In the genomic region with DNA sequence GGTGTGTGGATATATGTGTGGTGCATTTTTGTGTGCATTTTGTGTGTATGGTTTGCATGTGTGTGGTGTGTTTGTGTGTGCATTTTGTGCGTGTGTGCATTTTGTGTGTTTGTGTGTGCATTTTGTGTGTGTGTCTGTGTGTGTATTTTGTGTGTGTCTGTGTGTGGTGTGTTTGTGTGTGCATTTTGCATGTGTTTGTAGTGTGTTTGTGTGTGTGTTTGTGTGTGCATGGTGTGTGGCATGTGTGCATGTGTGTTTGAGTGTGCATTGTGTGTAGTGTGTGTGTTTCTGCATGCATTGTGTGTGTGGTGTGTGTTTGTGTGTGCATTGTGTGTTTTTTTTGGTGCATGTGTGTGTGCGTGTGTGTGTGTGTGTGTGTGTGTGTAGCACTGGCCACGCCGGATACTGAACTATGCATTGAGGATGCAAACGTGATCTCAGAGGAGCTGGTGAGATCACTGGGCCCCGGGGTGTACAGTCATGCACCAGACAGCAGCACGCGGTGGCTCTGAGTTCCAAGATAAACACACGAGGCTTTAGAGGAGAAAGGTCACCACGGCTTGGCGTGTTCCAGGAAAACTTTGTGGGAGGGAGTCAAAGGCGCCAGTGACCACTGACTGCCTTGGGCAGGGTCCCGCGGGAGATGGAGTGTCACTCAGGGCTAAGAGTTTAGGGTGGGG, we compare ENCODE assay signal across 1 cellular context.
TF ChIP-seq lines count a peak whose summit lies in the region.

No MANE protein-coding gene starts in this region.

TF ChIP-seq in HepG2, 621 proteins besides CTCF, POLR2A, EP300 and RAD21 (continued from another document and continues in another):
- TF ChIP-seq, protein P1, sequence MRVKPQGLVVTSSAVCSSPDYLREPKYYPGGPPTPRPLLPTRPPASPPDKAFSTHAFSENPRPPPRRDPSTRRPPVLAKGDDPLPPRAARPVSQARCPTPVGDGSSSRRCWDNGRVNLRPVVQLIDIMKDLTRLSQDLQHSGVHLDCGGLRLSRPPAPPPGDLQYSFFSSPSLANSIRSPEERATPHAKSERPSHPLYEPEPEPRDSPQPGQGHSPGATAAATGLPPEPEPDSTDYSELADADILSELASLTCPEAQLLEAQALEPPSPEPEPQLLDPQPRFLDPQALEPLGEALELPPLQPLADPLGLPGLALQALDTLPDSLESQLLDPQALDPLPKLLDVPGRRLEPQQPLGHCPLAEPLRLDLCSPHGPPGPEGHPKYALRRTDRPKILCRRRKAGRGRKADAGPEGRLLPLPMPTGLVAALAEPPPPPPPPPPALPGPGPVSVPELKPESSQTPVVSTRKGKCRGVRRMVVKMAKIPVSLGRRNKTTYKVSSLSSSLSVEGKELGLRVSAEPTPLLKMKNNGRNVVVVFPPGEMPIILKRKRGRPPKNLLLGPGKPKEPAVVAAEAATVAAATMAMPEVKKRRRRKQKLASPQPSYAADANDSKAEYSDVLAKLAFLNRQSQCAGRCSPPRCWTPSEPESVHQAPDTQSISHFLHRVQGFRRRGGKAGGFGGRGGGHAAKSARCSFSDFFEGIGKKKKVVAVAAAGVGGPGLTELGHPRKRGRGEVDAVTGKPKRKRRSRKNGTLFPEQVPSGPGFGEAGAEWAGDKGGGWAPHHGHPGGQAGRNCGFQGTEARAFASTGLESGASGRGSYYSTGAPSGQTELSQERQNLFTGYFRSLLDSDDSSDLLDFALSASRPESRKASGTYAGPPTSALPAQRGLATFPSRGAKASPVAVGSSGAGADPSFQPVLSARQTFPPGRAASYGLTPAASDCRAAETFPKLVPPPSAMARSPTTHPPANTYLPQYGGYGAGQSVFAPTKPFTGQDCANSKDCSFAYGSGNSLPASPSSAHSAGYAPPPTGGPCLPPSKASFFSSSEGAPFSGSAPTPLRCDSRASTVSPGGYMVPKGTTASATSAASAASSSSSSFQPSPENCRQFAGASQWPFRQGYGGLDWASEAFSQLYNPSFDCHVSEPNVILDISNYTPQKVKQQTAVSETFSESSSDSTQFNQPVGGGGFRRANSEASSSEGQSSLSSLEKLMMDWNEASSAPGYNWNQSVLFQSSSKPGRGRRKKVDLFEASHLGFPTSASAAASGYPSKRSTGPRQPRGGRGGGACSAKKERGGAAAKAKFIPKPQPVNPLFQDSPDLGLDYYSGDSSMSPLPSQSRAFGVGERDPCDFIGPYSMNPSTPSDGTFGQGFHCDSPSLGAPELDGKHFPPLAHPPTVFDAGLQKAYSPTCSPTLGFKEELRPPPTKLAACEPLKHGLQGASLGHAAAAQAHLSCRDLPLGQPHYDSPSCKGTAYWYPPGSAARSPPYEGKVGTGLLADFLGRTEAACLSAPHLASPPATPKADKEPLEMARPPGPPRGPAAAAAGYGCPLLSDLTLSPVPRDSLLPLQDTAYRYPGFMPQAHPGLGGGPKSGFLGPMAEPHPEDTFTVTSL (CRISPR knock-in tag; IDR thresholded peaks at IDR 0.05; ENCODE audit: borderline replicate concordance), result 0 out of 2 replicates have a peak, but pooled peaks have one; percentile 22
- TF ChIP-seq POGZ (CRISPR knock-in tag; IDR thresholded peaks at IDR 0.05) (no peak; the same call in none of the 2 replicates), ZNF83 (CRISPR knock-in tag; IDR thresholded peaks at IDR 0.05; ENCODE audit: borderline replicate concordance) (no peak), NBN (conservative IDR thresholded peaks at IDR 0.05) (no peak), NONO (IDR thresholded peaks at IDR 0.05) (no peak), NONO (CRISPR knock-in tag; conservative IDR thresholded peaks at IDR 0.05) (peak; percentile 38; the same call in 1 of the 2 replicates), GZF1 (CRISPR knock-in tag; IDR thresholded peaks at IDR 0.05) (no peak), ZNF615 (CRISPR knock-in tag; IDR thresholded peaks at IDR 0.05; ENCODE audit: borderline replicate concordance) (no peak), ZNF292 (CRISPR knock-in tag; IDR thresholded peaks at IDR 0.05; ENCODE audit: borderline replicate concordance, low read depth) (0 out of 2 replicates have a peak, but pooled peaks have one; percentile 18), NFE2L1 (CRISPR knock-in tag; IDR thresholded peaks at IDR 0.05; ENCODE audit: borderline replicate concordance) (no peak), ZNF224 (CRISPR knock-in tag; IDR thresholded peaks at IDR 0.05) (peak; percentile 46; the same call in 1 of the 2 replicates), ISX (CRISPR knock-in tag; conservative IDR thresholded peaks at IDR 0.05) (no peak), TCF7 (IDR thresholded peaks at IDR 0.05; ENCODE audit: low read depth) (no peak), ZFAT (CRISPR knock-in tag; conservative IDR thresholded peaks at IDR 0.05) (no peak), RFX1 (IDR thresholded peaks at IDR 0.05) (no peak), PAF1 (CRISPR knock-in tag; IDR thresholded peaks at IDR 0.05) (no peak), MYC (CRISPR knock-in tag; IDR thresholded peaks at IDR 0.05; ENCODE audit: borderline replicate concordance) (peak; percentile 78), ZSCAN9 (CRISPR knock-in tag; IDR thresholded peaks at IDR 0.05; ENCODE audit: borderline replicate concordance) (0 out of 2 replicates have a peak, but pooled peaks have one; percentile 67), SKI (IDR thresholded peaks at IDR 0.05; ENCODE audit: partially characterized antibody) (peak; percentile 71), HOXA7 (CRISPR knock-in tag; IDR thresholded peaks at IDR 0.05) (no peak), ZKSCAN1 (IDR thresholded peaks at IDR 0.05; ENCODE audit: low read length) (0 out of 2 replicates have a peak, but pooled peaks have one; percentile 12), GATAD1 (CRISPR knock-in tag; IDR thresholded peaks at IDR 0.05) (peak; percentile 37; the same call in 1 of the 2 replicates), ZNF792 (CRISPR knock-in tag; IDR thresholded peaks at IDR 0.05) (0 out of 2 replicates have a peak, but pooled peaks have one; percentile 37)
- TF ChIP-seq, protein P2, sequence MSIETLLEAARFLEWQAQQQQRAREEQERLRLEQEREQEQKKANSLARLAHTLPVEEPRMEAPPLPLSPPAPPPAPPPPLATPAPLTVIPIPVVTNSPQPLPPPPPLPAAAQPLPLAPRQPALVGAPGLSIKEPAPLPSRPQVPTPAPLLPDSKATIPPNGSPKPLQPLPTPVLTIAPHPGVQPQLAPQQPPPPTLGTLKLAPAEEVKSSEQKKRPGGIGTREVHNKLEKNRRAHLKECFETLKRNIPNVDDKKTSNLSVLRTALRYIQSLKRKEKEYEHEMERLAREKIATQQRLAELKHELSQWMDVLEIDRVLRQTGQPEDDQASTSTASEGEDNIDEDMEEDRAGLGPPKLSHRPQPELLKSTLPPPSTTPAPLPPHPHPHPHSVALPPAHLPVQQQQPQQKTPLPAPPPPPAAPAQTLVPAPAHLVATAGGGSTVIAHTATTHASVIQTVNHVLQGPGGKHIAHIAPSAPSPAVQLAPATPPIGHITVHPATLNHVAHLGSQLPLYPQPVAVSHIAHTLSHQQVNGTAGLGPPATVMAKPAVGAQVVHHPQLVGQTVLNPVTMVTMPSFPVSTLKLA (IDR thresholded peaks at IDR 0.05), result no peak; the same call in 1 of the 2 replicates
- TF ChIP-seq, protein P3, sequence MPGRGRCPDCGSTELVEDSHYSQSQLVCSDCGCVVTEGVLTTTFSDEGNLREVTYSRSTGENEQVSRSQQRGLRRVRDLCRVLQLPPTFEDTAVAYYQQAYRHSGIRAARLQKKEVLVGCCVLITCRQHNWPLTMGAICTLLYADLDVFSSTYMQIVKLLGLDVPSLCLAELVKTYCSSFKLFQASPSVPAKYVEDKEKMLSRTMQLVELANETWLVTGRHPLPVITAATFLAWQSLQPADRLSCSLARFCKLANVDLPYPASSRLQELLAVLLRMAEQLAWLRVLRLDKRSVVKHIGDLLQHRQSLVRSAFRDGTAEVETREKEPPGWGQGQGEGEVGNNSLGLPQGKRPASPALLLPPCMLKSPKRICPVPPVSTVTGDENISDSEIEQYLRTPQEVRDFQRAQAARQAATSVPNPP (CRISPR knock-in tag; IDR thresholded peaks at IDR 0.05), result no peak
- TF ChIP-seq, protein P4, sequence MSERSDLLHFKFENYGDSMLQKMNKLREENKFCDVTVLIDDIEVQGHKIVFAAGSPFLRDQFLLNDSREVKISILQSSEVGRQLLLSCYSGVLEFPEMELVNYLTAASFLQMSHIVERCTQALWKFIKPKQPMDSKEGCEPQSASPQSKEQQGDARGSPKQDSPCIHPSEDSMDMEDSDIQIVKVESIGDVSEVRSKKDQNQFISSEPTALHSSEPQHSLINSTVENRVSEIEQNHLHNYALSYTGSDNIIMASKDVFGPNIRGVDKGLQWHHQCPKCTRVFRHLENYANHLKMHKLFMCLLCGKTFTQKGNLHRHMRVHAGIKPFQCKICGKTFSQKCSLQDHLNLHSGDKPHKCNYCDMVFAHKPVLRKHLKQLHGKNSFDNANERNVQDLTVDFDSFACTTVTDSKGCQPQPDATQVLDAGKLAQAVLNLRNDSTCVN (CRISPR knock-in tag; IDR thresholded peaks at IDR 0.05; ENCODE audit: borderline replicate concordance), result peak; percentile 45; the same call in 1 of the 2 replicates
- TF ChIP-seq, protein P5, sequence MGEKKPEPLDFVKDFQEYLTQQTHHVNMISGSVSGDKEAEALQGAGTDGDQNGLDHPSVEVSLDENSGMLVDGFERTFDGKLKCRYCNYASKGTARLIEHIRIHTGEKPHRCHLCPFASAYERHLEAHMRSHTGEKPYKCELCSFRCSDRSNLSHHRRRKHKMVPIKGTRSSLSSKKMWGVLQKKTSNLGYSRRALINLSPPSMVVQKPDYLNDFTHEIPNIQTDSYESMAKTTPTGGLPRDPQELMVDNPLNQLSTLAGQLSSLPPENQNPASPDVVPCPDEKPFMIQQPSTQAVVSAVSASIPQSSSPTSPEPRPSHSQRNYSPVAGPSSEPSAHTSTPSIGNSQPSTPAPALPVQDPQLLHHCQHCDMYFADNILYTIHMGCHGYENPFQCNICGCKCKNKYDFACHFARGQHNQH (CRISPR knock-in tag; IDR thresholded peaks at IDR 0.05), result 0 out of 2 replicates have a peak, but pooled peaks have one; percentile 39
- TF ChIP-seq, protein P6, sequence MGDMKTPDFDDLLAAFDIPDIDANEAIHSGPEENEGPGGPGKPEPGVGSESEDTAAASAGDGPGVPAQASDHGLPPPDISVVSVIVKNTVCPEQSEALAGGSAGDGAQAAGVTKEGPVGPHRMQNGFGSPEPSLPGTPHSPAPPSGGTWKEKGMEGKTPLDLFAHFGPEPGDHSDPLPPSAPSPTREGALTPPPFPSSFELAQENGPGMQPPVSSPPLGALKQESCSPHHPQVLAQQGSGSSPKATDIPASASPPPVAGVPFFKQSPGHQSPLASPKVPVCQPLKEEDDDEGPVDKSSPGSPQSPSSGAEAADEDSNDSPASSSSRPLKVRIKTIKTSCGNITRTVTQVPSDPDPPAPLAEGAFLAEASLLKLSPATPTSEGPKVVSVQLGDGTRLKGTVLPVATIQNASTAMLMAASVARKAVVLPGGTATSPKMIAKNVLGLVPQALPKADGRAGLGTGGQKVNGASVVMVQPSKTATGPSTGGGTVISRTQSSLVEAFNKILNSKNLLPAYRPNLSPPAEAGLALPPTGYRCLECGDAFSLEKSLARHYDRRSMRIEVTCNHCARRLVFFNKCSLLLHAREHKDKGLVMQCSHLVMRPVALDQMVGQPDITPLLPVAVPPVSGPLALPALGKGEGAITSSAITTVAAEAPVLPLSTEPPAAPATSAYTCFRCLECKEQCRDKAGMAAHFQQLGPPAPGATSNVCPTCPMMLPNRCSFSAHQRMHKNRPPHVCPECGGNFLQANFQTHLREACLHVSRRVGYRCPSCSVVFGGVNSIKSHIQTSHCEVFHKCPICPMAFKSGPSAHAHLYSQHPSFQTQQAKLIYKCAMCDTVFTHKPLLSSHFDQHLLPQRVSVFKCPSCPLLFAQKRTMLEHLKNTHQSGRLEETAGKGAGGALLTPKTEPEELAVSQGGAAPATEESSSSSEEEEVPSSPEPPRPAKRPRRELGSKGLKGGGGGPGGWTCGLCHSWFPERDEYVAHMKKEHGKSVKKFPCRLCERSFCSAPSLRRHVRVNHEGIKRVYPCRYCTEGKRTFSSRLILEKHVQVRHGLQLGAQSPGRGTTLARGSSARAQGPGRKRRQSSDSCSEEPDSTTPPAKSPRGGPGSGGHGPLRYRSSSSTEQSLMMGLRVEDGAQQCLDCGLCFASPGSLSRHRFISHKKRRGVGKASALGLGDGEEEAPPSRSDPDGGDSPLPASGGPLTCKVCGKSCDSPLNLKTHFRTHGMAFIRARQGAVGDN (CRISPR knock-in tag; IDR thresholded peaks at IDR 0.05), result peak; percentile 83
- TF ChIP-seq, protein P7, sequence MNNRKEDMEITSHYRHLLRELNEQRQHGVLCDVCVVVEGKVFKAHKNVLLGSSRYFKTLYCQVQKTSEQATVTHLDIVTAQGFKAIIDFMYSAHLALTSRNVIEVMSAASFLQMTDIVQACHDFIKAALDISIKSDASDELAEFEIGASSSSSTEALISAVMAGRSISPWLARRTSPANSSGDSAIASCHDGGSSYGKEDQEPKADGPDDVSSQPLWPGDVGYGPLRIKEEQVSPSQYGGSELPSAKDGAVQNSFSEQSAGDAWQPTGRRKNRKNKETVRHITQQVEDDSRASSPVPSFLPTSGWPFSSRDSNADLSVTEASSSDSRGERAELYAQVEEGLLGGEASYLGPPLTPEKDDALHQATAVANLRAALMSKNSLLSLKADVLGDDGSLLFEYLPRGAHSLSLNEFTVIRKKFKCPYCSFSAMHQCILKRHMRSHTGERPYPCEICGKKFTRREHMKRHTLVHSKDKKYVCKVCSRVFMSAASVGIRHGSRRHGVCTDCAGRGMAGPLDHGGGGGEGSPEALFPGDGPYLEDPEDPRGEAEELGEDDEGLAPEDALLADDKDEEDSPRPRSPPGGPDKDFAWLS (CRISPR knock-in tag; IDR thresholded peaks at IDR 0.05; ENCODE audit: borderline replicate concordance), result no peak
- TF ChIP-seq, protein P8, sequence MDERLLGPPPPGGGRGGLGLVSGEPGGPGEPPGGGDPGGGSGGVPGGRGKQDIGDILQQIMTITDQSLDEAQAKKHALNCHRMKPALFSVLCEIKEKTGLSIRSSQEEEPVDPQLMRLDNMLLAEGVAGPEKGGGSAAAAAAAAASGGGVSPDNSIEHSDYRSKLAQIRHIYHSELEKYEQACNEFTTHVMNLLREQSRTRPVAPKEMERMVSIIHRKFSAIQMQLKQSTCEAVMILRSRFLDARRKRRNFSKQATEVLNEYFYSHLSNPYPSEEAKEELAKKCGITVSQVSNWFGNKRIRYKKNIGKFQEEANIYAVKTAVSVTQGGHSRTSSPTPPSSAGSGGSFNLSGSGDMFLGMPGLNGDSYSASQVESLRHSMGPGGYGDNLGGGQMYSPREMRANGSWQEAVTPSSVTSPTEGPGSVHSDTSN (CRISPR knock-in tag; IDR thresholded peaks at IDR 0.05), result no peak
- TF ChIP-seq, protein P9, sequence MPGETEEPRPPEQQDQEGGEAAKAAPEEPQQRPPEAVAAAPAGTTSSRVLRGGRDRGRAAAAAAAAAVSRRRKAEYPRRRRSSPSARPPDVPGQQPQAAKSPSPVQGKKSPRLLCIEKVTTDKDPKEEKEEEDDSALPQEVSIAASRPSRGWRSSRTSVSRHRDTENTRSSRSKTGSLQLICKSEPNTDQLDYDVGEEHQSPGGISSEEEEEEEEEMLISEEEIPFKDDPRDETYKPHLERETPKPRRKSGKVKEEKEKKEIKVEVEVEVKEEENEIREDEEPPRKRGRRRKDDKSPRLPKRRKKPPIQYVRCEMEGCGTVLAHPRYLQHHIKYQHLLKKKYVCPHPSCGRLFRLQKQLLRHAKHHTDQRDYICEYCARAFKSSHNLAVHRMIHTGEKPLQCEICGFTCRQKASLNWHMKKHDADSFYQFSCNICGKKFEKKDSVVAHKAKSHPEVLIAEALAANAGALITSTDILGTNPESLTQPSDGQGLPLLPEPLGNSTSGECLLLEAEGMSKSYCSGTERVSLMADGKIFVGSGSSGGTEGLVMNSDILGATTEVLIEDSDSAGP (CRISPR knock-in tag; IDR thresholded peaks at IDR 0.05; ENCODE audit: borderline replicate concordance), result 0 out of 2 replicates have a peak, but pooled peaks have one; percentile 35
- TF ChIP-seq, protein P10, sequence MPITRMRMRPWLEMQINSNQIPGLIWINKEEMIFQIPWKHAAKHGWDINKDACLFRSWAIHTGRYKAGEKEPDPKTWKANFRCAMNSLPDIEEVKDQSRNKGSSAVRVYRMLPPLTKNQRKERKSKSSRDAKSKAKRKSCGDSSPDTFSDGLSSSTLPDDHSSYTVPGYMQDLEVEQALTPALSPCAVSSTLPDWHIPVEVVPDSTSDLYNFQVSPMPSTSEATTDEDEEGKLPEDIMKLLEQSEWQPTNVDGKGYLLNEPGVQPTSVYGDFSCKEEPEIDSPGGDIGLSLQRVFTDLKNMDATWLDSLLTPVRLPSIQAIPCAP (CRISPR knock-in tag; IDR thresholded peaks at IDR 0.05; ENCODE audit: low read depth), result no peak
